In the genomic region with DNA sequence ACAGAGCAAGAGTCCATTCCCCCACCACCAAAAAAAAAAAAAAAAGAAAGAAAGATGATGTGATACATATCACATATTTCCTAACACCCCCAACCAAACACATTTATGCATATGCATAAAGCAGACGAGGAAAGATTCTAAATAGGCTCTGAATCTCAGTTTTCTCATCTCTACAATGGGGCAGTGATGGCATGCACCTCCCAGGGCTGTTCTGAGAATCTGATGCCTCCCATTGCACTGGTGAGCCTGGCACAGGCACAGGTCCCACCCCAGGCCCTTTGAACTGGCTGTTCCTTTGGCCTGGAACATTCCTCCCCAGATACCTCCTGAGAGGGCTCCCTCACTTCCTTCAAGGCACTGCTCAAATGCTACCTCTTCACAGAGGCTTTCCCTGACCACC, we compare ENCODE assay signal across 32 cellular contexts.
A peak's percentile ranks its signal among the peaks of the same experiment; 100 is the strongest.
DNase-seq lines count a peak whose midpoint lies in the region; ATAC-seq, FAIRE-seq and TF ChIP-seq lines count a peak whose summit lies in the region.
"Had no signal": no experiment of that assay in that cellular context is flagged by ENCODE, and none has a peak within 500 bp of the region (broad histone marks: within the 10 kb centered on the region; RNA-seq: fewer than 3 reads in every experiment).

No MANE protein-coding gene starts in this region.

- no peak overlapping the region for H3K27ac ChIP-seq in CD8-positive, alpha-beta T cell (ENCODE audit: low read depth, low read length)
- H3K27ac ChIP-seq in astrocyte (ENCODE audit: low read depth, low read length) (no peak overlapping the region), mesenchymal stem cell (ENCODE audit: low read length, poor library complexity, severe bottlenecking) (no peak overlapping the region), aorta (ENCODE audit: low read depth in 1 of 2, low read length in 2 of 2) (no peak overlapping the region)
- H3K27ac ChIP-seq in CD8-positive, alpha-beta memory T cell (ENCODE audit: low read depth, low read length) = no peak overlapping the region
- H3K27ac ChIP-seq: ascending aorta, BLaER1, esophagus muscularis mucosa, GM23248, KMS-11, lower lobe of right lung, upper lobe of left lung had no signal

- no peak for FAIRE-seq in astrocyte (lab: Jason Lieb, UNC)
- FAIRE-seq: keratinocyte had no signal

- no peak overlapping the region for H3K4ac ChIP-seq in mesenchymal stem cell (ENCODE audit: low read depth in 1 of 2, low read length in 2 of 2)

- no peaks in the 10 kb centered on the region for H3K4me1 ChIP-seq in CD8-positive, alpha-beta T cell (ENCODE audit: insufficient read depth, low read length)
- peaks cover 45% of the 10 kb centered on the region for H3K4me1 ChIP-seq in astrocyte (ENCODE audit: insufficient read depth, low read length)
- peaks cover 31% of the 10 kb centered on the region for H3K4me1 ChIP-seq in mesenchymal stem cell (ENCODE audit: control insufficient read depth, insufficient read depth, low read depth, low read length)
- H3K4me1 ChIP-seq in CD8-positive, alpha-beta memory T cell (ENCODE audit: insufficient read depth, low read length) = no peaks in the 10 kb centered on the region
- no peaks in the 10 kb centered on the region for H3K4me1 ChIP-seq in aorta (ENCODE audit: control insufficient read depth in 1 of 2, insufficient read depth in 2 of 2, low read length in 2 of 2)

- CTCF ChIA-PET in CD8-positive, alpha-beta T cell (lab: Charles Lee) = no interaction called here
- CTCF ChIA-PET in CD8-positive, alpha-beta memory T cell (lab: Charles Lee) = interaction anchor here (1.1 kb wide), 1 partner anchor 8 kb away, joined by 3 read pairs; no protein-coding TSS in a partner anchor

- peak overlapping the region; percentile 49 for H2AK5ac ChIP-seq in mesenchymal stem cell (ENCODE audit: low read length, severe bottlenecking)

- no peak overlapping the region for H2BK12ac ChIP-seq in mesenchymal stem cell (ENCODE audit: low read length in 2 of 2)

- no peaks in the 10 kb centered on the region for H3K27me3 ChIP-seq in CD8-positive, alpha-beta T cell (ENCODE audit: insufficient read depth, low read length)
- H3K27me3 ChIP-seq in astrocyte (ENCODE audit: insufficient read depth, low read length) (no peaks in the 10 kb centered on the region), mesenchymal stem cell (ENCODE audit: control insufficient read depth in 1 of 2, insufficient read depth in 1 of 2, low read length in 2 of 2) (no peaks in the 10 kb centered on the region), aorta (ENCODE audit: control insufficient read depth in 1 of 2, insufficient read depth in 2 of 2, low read length in 1 of 2) (no peaks in the 10 kb centered on the region)
- no peaks in the 10 kb centered on the region for H3K27me3 ChIP-seq in CD8-positive, alpha-beta memory T cell (ENCODE audit: insufficient read depth, low read length, poor library complexity, severe bottlenecking)
- H3K27me3 ChIP-seq: ascending aorta, BLaER1, esophagus muscularis mucosa, upper lobe of left lung had no signal

- POLR2A ChIA-PET in CD8-positive, alpha-beta T cell (lab: Charles Lee) = no interaction called here
- POLR2A ChIA-PET in CD8-positive, alpha-beta memory T cell (lab: Charles Lee) = no interaction called here

- H4K8ac ChIP-seq in mesenchymal stem cell (ENCODE audit: low read length) = no peak overlapping the region

- H3K9ac ChIP-seq in astrocyte (ENCODE audit: low read length) (no peak overlapping the region), mesenchymal stem cell (ENCODE audit: low read length) (no peak overlapping the region)
- H3K9ac ChIP-seq: BLaER1, GM23248, KMS-11 had no signal

- intact Hi-C loops in CD8-positive, alpha-beta T cell (cut with DNase I, micrococcal nuclease) = no loop called here
- intact Hi-C loops in aorta (cut with DNase I) = loop anchor here in 1 of 2 donors (5.0 kb wide), 1 partner anchor 43 kb away; no protein-coding TSS in a partner anchor

- peaks cover 2% of the 10 kb centered on the region for H3K4me1 Mint-ChIP-seq in CD8-positive, alpha-beta T cell (ENCODE audit: low read depth)
- peaks cover 30% of the 10 kb centered on the region for H3K4me1 Mint-ChIP-seq in astrocyte (ENCODE audit: low read depth, unreplicated experiment)
- peaks cover 0 to 9% (median 4%) of the 10 kb centered on the region in 3 donors for H3K4me1 Mint-ChIP-seq in CD8-positive, alpha-beta memory T cell

- H2AFZ ChIP-seq in astrocyte (ENCODE audit: low read depth, low read length) = no peak overlapping the region
- no peak overlapping the region for H2AFZ ChIP-seq in mesenchymal stem cell (ENCODE audit: low read depth, low read length)
- H2AFZ ChIP-seq: GM23248 had no signal

- no peaks in the 10 kb centered on the region for H3K36me3 ChIP-seq in CD8-positive, alpha-beta T cell (ENCODE audit: insufficient read depth, low read length)
- H3K36me3 ChIP-seq in astrocyte (ENCODE audit: insufficient read depth, low read length) (no peaks in the 10 kb centered on the region), mesenchymal stem cell (ENCODE audit: control insufficient read depth in 1 of 2, insufficient read depth in 2 of 2, low read depth in 1 of 2, low read length in 2 of 2) (peaks cover 16 to 27% of the 10 kb centered on the region in 2 experiments), aorta (ENCODE audit: control insufficient read depth in 1 of 2, insufficient read depth in 2 of 2, low read length in 1 of 2) (no peaks in the 10 kb centered on the region)
- H3K36me3 ChIP-seq in CD8-positive, alpha-beta memory T cell (ENCODE audit: insufficient read depth, low read length) = no peaks in the 10 kb centered on the region

- no peak overlapping the region for H2BK15ac ChIP-seq in mesenchymal stem cell (ENCODE audit: low read depth, poor library complexity, severe bottlenecking)

- no peaks in the 10 kb centered on the region for H3K79me1 ChIP-seq in mesenchymal stem cell (replicated peaks; ENCODE audit: low read length, poor library complexity, severe bottlenecking)

- peak overlapping the region; percentile 18 for H3K27ac Mint-ChIP-seq in CD8-positive, alpha-beta T cell
- H3K27ac Mint-ChIP-seq in astrocyte (ENCODE audit: unreplicated experiment) = peak overlapping the region; percentile 87
- H3K27ac Mint-ChIP-seq in CD8-positive, alpha-beta memory T cell = peak overlapping the region in 1 of 8 donors; percentile 21
- H3K27ac Mint-ChIP-seq: activated naive CD8-positive, alpha-beta T cell treated with anti-CD3 and anti-CD28 coated beads for 36 hours; T-cell had no signal

- no peak overlapping the region for H3K14ac ChIP-seq in mesenchymal stem cell (ENCODE audit: low read length in 2 of 2)

- ATAC-seq in CD8-positive, alpha-beta T cell = no peak
- no peak for ATAC-seq in aorta (ENCODE audit: low FRiP score)
- ATAC-seq: natural killer cell treated with Interleukin-12 subunit alpha and Interleukin-12 subunit beta and Interleukin-15 and Interleukin-18, amount 100 ng/mL, for 72 hours; T-cell had no signal

- H3K27me3 Mint-ChIP-seq in CD8-positive, alpha-beta T cell (ENCODE audit: low read depth) = no peaks in the 10 kb centered on the region
- H3K27me3 Mint-ChIP-seq in astrocyte (ENCODE audit: low read depth, unreplicated experiment) = no peaks in the 10 kb centered on the region
- H3K27me3 Mint-ChIP-seq in CD8-positive, alpha-beta memory T cell = no peaks in the 10 kb centered on the region
- H3K27me3 Mint-ChIP-seq: activated naive CD8-positive, alpha-beta T cell treated with anti-CD3 and anti-CD28 coated beads for 36 hours; natural killer cell treated with Interleukin-12 subunit alpha and Interleukin-12 subunit beta and Interleukin-15 and Interleukin-18, amount 100 ng/mL, for 72 hours; T-cell had no signal

- H2BK5ac ChIP-seq in mesenchymal stem cell (ENCODE audit: low read depth, low read length, poor library complexity, severe bottlenecking) = no peak overlapping the region

- H4K91ac ChIP-seq in mesenchymal stem cell (ENCODE audit: low read length) = no peak overlapping the region

- no peak overlapping the region for H2BK120ac ChIP-seq in mesenchymal stem cell (ENCODE audit: low read depth, low read length)

- no peak overlapping the region for H3K4me3 Mint-ChIP-seq in CD8-positive, alpha-beta T cell
- no peak overlapping the region for H3K4me3 Mint-ChIP-seq in astrocyte (ENCODE audit: unreplicated experiment)
- no peak overlapping the region for H3K4me3 Mint-ChIP-seq in CD8-positive, alpha-beta memory T cell
- H3K4me3 Mint-ChIP-seq: activated naive CD8-positive, alpha-beta T cell treated with anti-CD3 and anti-CD28 coated beads for 36 hours; natural killer cell treated with Interleukin-12 subunit alpha and Interleukin-12 subunit beta and Interleukin-15 and Interleukin-18, amount 100 ng/mL, for 72 hours; T-cell had no signal

- H3K18ac ChIP-seq in mesenchymal stem cell (ENCODE audit: low read depth in 1 of 2, low read length in 2 of 2) = no peak overlapping the region

- H4K20me1 ChIP-seq in astrocyte (ENCODE audit: insufficient read depth, low read length) = no peaks in the 10 kb centered on the region
- H4K20me1 ChIP-seq: BLaER1 had no signal

- DNase-seq in CD8-positive, alpha-beta T cell = no peak
- DNase-seq in GM20000 (ENCODE audit: low spot score) (peak; percentile 14), astrocyte (ENCODE audit: low read depth) (no peak), mesenchymal stem cell (no peak), aorta (no peak)
- no peak for DNase-seq in activated CD4-positive, CD25-positive, alpha-beta regulatory T cell treated with anti-CD3 and anti-CD28 coated beads, Interleukin-2, amount 50 U/mL, for 72 hours
- no peak for DNase-seq in CD8-positive, alpha-beta memory T cell
- DNase-seq: activated CD4-positive, alpha-beta T cell treated with anti-CD3 and anti-CD28 coated beads for 1 hour; activated effector memory CD4-positive, alpha-beta T cell treated with Interleukin-2 at 50 U/mL for 16 hours; activated naive CD8-positive, alpha-beta T cell treated with anti-CD3 and anti-CD28 coated beads for 36 hours; central memory CD4-positive, alpha-beta T cell; COR-L47; DMS79; foreskin fibroblast; GDM1; GM23248; head of caudate nucleus; lower lobe of right lung; MM.1S; NCI-H1105 treated with DMSO at 0.1 percent for 48 hours; NCI-H187 treated with DMSO at 0.1 percent for 48 hours; NCI-H2171 treated with DMSO at 0.1 percent for 48 hours; NCI-H510A; stimulated activated naive CD4-positive, alpha-beta T cell; T-cell had no signal

- H3K23ac ChIP-seq in mesenchymal stem cell (ENCODE audit: low read length in 2 of 2) = no peak overlapping the region

- H3K9me3 ChIP-seq in CD8-positive, alpha-beta T cell (ENCODE audit: low read length) = no peaks in the 10 kb centered on the region
- H3K9me3 ChIP-seq in astrocyte (ENCODE audit: insufficient read depth, low read depth, low read length) (no peaks in the 10 kb centered on the region), mesenchymal stem cell (ENCODE audit: control insufficient read depth, low read length) (no peaks in the 10 kb centered on the region), aorta (ENCODE audit: control insufficient read depth, low read length) (no peaks in the 10 kb centered on the region)
- H3K9me3 ChIP-seq in CD8-positive, alpha-beta memory T cell (ENCODE audit: low read length) = no peaks in the 10 kb centered on the region
- H3K9me3 ChIP-seq: ascending aorta, BLaER1, lower lobe of right lung, upper lobe of left lung had no signal

- TF ChIP-seq CTCF in CD8-positive, alpha-beta T cell (IDR thresholded peaks at IDR 0.05) = no peak
- TF ChIP-seq CTCF in GM20000 (IDR thresholded peaks at IDR 0.05; ENCODE audit: extremely low read depth, missing control alignments) (no peak), astrocyte (IDR thresholded peaks at IDR 0.05; ENCODE audit: insufficient read depth, low read depth, low read length) (no peak)

- no peaks in the 10 kb centered on the region for H3K9me3 Mint-ChIP-seq in CD8-positive, alpha-beta T cell
- peaks cover 3% of the 10 kb centered on the region for H3K9me3 Mint-ChIP-seq in astrocyte (ENCODE audit: unreplicated experiment)
- no peaks in the 10 kb centered on the region for H3K9me3 Mint-ChIP-seq in CD8-positive, alpha-beta memory T cell
- H3K9me3 Mint-ChIP-seq: activated naive CD8-positive, alpha-beta T cell treated with anti-CD3 and anti-CD28 coated beads for 36 hours; natural killer cell treated with Interleukin-12 subunit alpha and Interleukin-12 subunit beta and Interleukin-15 and Interleukin-18, amount 100 ng/mL, for 72 hours; T-cell had no signal

- H3K4me2 ChIP-seq in astrocyte (ENCODE audit: low read length) (no peak overlapping the region), mesenchymal stem cell (ENCODE audit: low read length, poor library complexity, severe bottlenecking) (no peak overlapping the region)
- H3K4me2 ChIP-seq: KMS-11 had no signal

- no peaks in the 10 kb centered on the region for H3K36me3 Mint-ChIP-seq in CD8-positive, alpha-beta T cell
- H3K36me3 Mint-ChIP-seq in astrocyte (ENCODE audit: low read depth, unreplicated experiment) = peaks cover 10% of the 10 kb centered on the region
- H3K36me3 Mint-ChIP-seq in CD8-positive, alpha-beta memory T cell = peaks cover 0 to 13% (median 0%) of the 10 kb centered on the region in 3 donors
- H3K36me3 Mint-ChIP-seq: natural killer cell treated with Interleukin-12 subunit alpha and Interleukin-12 subunit beta and Interleukin-15 and Interleukin-18, amount 100 ng/mL, for 72 hours; T-cell had no signal

- H3K79me2 ChIP-seq in astrocyte (ENCODE audit: insufficient read depth, low read length) = no peaks in the 10 kb centered on the region

- WGBS in mesenchymal stem cell = 91% methylated on average over 1 of the region's 1 CpG
- WGBS in aorta, 2 donors = 78 to 86% methylated on average over 1 of the region's 1 CpG

- H3K4me3 ChIP-seq in CD8-positive, alpha-beta T cell (ENCODE audit: low read depth, low read length) = no peak overlapping the region
- no peak overlapping the region for H3K4me3 ChIP-seq in astrocyte (ENCODE audit: insufficient read depth, low read depth, low read length)
- H3K4me3 ChIP-seq in mesenchymal stem cell (ENCODE audit: insufficient read depth in 1 of 2, low read depth in 1 of 2, low read length in 2 of 2) = no peak overlapping the region
- H3K4me3 ChIP-seq in CD8-positive, alpha-beta memory T cell (ENCODE audit: low read length) = no peak overlapping the region
- H3K4me3 ChIP-seq in aorta (ENCODE audit: low read length in 2 of 2) = no peak overlapping the region
- H3K4me3 ChIP-seq: ascending aorta, BLaER1, esophagus muscularis mucosa, GM23248, lower lobe of right lung, upper lobe of left lung had no signal
